Comparison of ENCODE assay signal across 9 cellular contexts in genomic region chr3:166013073-166013679, GRCh38.
DNase-seq lines count a peak whose midpoint lies in the region; ATAC-seq and TF ChIP-seq lines count a peak whose summit lies in the region.
"Had no signal": no experiment of that assay in that cellular context is flagged by ENCODE, and none has a peak within 500 bp of the region (broad histone marks: within the 10 kb centered on the region; RNA-seq: fewer than 3 reads in every experiment).

No MANE protein-coding gene starts in this region.

- WGBS in hepatocyte (ENCODE audit: low lambda C conversion rate, missing lambda C conversion rate), result 0% methylated on average over 1 of the region's 1 CpG
- WGBS in aorta, 2 donors, result 12 to 18% methylated on average over 1 of the region's 1 CpG

- H3K36me3 ChIP-seq in DOHH2 (ENCODE audit: control insufficient read depth, low read length), result no peaks in the 10 kb centered on the region
- H3K36me3 ChIP-seq in Karpas-422 (ENCODE audit: insufficient read depth, low read length), result no peaks in the 10 kb centered on the region
- H3K36me3 ChIP-seq in hepatocyte (replicated peaks; ENCODE audit: insufficient read depth, low read depth), result no peaks in the 10 kb centered on the region
- H3K36me3 ChIP-seq in aorta (ENCODE audit: control insufficient read depth in 1 of 2, insufficient read depth in 2 of 2, low read length in 1 of 2), result no peaks in the 10 kb centered on the region
- H3K36me3 ChIP-seq: neutrophil had no signal

- no peak overlapping the region for H3K9ac ChIP-seq in Karpas-422 (ENCODE audit: low read length)

- H3K27me3 ChIP-seq in DOHH2 (ENCODE audit: control insufficient read depth, low read length) (no peaks in the 10 kb centered on the region), Karpas-422 (ENCODE audit: low read length) (no peaks in the 10 kb centered on the region), hepatocyte (no peaks in the 10 kb centered on the region), aorta (ENCODE audit: control insufficient read depth in 1 of 2, insufficient read depth in 2 of 2, low read length in 1 of 2) (no peaks in the 10 kb centered on the region)
- H3K27me3 ChIP-seq: neutrophil had no signal

- no peak for ATAC-seq in HG03565 (IDR thresholded peaks at IDR 0.05; ENCODE audit: unreplicated experiment)
- ATAC-seq in HG03280 (IDR thresholded peaks at IDR 0.05; ENCODE audit: unreplicated experiment), result no peak
- no peak for ATAC-seq in aorta (ENCODE audit: low FRiP score)

- H3K79me2 ChIP-seq in DOHH2 (ENCODE audit: control insufficient read depth, low read length) (no peaks in the 10 kb centered on the region), Karpas-422 (ENCODE audit: low read length) (no peaks in the 10 kb centered on the region), hepatocyte (no peaks in the 10 kb centered on the region)

- H3K9me3 ChIP-seq in DOHH2 (ENCODE audit: control insufficient read depth, insufficient read depth, low read length) (no peaks in the 10 kb centered on the region), Karpas-422 (ENCODE audit: low read length) (no peaks in the 10 kb centered on the region), hepatocyte (ENCODE audit: low read depth) (no peaks in the 10 kb centered on the region), aorta (ENCODE audit: control insufficient read depth, low read length) (peaks cover 2% of the 10 kb centered on the region)
- H3K9me3 ChIP-seq: neutrophil had no signal

- H3K4me2 ChIP-seq in DOHH2 (ENCODE audit: low read length), result no peak overlapping the region
- no peak overlapping the region for H3K4me2 ChIP-seq in Karpas-422 (ENCODE audit: low read depth, low read length, poor library complexity, severe bottlenecking)
- H3K4me2 ChIP-seq in hepatocyte, result no peak overlapping the region

- H3F3A ChIP-seq in DOHH2 (ENCODE audit: control insufficient read depth, insufficient read depth), result no peaks in the 10 kb centered on the region

- intact Hi-C loops in aorta (cut with DNase I), result no loop called here

- H3K27ac ChIP-seq in DOHH2 (ENCODE audit: low read depth, low read length) (no peak overlapping the region), Karpas-422 (ENCODE audit: low read length) (no peak overlapping the region), hepatocyte (no peak overlapping the region), aorta (ENCODE audit: low read depth in 1 of 2, low read length in 2 of 2) (no peak overlapping the region)
- H3K27ac ChIP-seq: neutrophil had no signal

- no peak overlapping the region for H3K4me3 ChIP-seq in DOHH2 (ENCODE audit: low read length)
- H3K4me3 ChIP-seq in Karpas-422 (ENCODE audit: low read length), result no peak overlapping the region
- H3K4me3 ChIP-seq in hepatocyte, result no peak overlapping the region
- H3K4me3 ChIP-seq in aorta (ENCODE audit: low read length in 2 of 2), result no peak overlapping the region

- no peaks in the 10 kb centered on the region for H3K4me1 ChIP-seq in DOHH2 (ENCODE audit: control insufficient read depth, low read length)
- no peaks in the 10 kb centered on the region for H3K4me1 ChIP-seq in Karpas-422 (ENCODE audit: low read length)
- H3K4me1 ChIP-seq in hepatocyte (ENCODE audit: insufficient read depth), result no peaks in the 10 kb centered on the region
- H3K4me1 ChIP-seq in aorta (ENCODE audit: control insufficient read depth in 1 of 2, insufficient read depth in 2 of 2, low read length in 2 of 2), result no peaks in the 10 kb centered on the region

- H2AFZ ChIP-seq in Karpas-422 (ENCODE audit: low read length), result no peak overlapping the region
- no peak overlapping the region for H2AFZ ChIP-seq in hepatocyte

- no peaks in the 10 kb centered on the region for H3K9me2 ChIP-seq in DOHH2 (replicated peaks; ENCODE audit: control insufficient read depth, low read length)
- H3K9me2 ChIP-seq in Karpas-422 (replicated peaks; ENCODE audit: insufficient read depth, low read length), result no peaks in the 10 kb centered on the region
- no peaks in the 10 kb centered on the region for H3K9me2 ChIP-seq in hepatocyte (replicated peaks; ENCODE audit: insufficient read depth)

- peak; percentile 81 for DNase-seq in Karpas-422
- peak; percentile 36 for DNase-seq in SK-N-DZ (ENCODE audit: low spot score)
- DNase-seq in hepatocyte (ENCODE audit: low spot score), result peak; percentile 58
- DNase-seq in aorta, result no peak
- no peak for DNase-seq in activated CD4-positive, alpha-beta T cell treated with anti-CD3 and anti-CD28 coated beads for 4 hours

- TF ChIP-seq CTCF in DOHH2 (IDR thresholded peaks at IDR 0.05; ENCODE audit: low read depth, low read length, poor library complexity, severe bottlenecking), result peak; percentile 43
- TF ChIP-seq CTCF in hepatocyte (IDR thresholded peaks at IDR 0.05; ENCODE audit: poor library complexity), result peak; percentile 83

- H4K20me1 ChIP-seq in DOHH2 (ENCODE audit: control insufficient read depth, insufficient read depth, low read depth, low read length), result no peaks in the 10 kb centered on the region
- no peaks in the 10 kb centered on the region for H4K20me1 ChIP-seq in Karpas-422 (ENCODE audit: insufficient read depth, low read depth, low read length)
- H4K20me1 ChIP-seq in hepatocyte (ENCODE audit: insufficient read depth, poor library complexity, severe bottlenecking), result no peaks in the 10 kb centered on the region

Comparison
In these comparisons a context has a peak if more than half of its experiments do, and no peak if none do; other contexts are left out.
1. DNase-seq: peak in Karpas-422 (single experiment), SK-N-DZ (single experiment) and hepatocyte (single experiment); none in aorta (0 of 2) and activated CD4-positive, alpha-beta T cell treated with anti-CD3 and anti-CD28 coated beads for 4 hours (0 of 2).